Comparison of ENCODE assay signal across 1 cellular context in the genomic region with DNA sequence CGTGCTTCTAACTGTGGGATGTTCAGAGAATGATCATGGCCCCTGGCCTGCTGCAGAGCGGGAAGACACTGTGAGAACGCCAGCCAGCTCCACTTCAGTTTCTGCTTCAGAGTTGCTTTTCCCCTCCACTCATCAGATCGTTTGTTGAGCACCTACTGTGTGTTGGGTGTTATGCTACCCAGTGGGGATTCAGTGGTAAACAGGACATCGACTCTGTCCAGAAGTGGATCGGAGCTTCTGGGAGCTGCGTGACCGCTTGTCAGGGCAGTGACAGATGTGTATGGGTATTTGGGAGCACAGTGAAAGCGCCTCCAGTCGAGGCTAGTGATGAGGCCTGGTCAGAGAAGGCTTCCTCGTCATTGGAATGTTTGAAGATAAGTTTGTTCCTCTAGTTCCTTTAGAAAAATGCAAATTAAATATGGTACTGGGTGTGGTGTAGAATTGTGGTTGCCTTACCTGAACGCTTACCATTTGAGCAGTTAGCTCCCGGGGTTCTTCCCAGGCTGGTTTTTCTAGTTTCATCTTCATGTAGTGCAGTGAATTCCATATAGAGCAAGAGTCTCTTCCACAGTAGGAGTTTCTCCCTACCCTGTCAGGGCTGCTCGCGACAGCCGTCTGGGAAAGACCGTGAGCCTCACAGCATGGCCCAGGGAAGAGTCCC.
A peak's percentile ranks its signal among the peaks of the same experiment; 100 is the strongest.
TF ChIP-seq lines count a peak whose summit lies in the region.

No MANE protein-coding gene starts in this region.

TF ChIP-seq in GM12878, 131 proteins besides CTCF, POLR2A, EP300 and RAD21:
- TF ChIP-seq, protein P1, sequence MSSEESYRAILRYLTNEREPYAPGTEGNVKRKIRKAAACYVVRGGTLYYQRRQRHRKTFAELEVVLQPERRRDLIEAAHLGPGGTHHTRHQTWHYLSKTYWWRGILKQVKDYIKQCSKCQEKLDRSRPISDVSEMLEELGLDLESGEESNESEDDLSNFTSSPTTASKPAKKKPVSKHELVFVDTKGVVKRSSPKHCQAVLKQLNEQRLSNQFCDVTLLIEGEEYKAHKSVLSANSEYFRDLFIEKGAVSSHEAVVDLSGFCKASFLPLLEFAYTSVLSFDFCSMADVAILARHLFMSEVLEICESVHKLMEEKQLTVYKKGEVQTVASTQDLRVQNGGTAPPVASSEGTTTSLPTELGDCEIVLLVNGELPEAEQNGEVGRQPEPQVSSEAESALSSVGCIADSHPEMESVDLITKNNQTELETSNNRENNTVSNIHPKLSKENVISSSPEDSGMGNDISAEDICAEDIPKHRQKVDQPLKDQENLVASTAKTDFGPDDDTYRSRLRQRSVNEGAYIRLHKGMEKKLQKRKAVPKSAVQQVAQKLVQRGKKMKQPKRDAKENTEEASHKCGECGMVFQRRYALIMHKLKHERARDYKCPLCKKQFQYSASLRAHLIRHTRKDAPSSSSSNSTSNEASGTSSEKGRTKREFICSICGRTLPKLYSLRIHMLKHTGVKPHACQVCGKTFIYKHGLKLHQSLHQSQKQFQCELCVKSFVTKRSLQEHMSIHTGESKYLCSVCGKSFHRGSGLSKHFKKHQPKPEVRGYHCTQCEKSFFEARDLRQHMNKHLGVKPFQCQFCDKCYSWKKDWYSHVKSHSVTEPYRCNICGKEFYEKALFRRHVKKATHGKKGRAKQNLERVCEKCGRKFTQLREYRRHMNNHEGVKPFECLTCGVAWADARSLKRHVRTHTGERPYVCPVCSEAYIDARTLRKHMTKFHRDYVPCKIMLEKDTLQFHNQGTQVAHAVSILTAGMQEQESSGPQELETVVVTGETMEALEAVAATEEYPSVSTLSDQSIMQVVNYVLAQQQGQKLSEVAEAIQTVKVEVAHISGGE (CRISPR knock-in tag; IDR thresholded peaks at IDR 0.05): no peak
- TF ChIP-seq, protein P2, sequence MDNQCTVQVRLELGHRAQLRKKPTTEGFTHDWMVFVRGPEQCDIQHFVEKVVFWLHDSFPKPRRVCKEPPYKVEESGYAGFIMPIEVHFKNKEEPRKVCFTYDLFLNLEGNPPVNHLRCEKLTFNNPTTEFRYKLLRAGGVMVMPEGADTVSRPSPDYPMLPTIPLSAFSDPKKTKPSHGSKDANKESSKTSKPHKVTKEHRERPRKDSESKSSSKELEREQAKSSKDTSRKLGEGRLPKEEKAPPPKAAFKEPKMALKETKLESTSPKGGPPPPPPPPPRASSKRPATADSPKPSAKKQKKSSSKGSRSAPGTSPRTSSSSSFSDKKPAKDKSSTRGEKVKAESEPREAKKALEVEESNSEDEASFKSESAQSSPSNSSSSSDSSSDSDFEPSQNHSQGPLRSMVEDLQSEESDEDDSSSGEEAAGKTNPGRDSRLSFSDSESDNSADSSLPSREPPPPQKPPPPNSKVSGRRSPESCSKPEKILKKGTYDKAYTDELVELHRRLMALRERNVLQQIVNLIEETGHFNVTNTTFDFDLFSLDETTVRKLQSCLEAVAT (IDR thresholded peaks at IDR 0.05): peak; percentile 80
- TF ChIP-seq POLR2AphosphoS5 (IDR thresholded peaks at IDR 0.05; ENCODE audit: low read length): peak; percentile 78
TF ChIP-seq in GM12878: peak in this region for 2.
